In the genomic region with DNA sequence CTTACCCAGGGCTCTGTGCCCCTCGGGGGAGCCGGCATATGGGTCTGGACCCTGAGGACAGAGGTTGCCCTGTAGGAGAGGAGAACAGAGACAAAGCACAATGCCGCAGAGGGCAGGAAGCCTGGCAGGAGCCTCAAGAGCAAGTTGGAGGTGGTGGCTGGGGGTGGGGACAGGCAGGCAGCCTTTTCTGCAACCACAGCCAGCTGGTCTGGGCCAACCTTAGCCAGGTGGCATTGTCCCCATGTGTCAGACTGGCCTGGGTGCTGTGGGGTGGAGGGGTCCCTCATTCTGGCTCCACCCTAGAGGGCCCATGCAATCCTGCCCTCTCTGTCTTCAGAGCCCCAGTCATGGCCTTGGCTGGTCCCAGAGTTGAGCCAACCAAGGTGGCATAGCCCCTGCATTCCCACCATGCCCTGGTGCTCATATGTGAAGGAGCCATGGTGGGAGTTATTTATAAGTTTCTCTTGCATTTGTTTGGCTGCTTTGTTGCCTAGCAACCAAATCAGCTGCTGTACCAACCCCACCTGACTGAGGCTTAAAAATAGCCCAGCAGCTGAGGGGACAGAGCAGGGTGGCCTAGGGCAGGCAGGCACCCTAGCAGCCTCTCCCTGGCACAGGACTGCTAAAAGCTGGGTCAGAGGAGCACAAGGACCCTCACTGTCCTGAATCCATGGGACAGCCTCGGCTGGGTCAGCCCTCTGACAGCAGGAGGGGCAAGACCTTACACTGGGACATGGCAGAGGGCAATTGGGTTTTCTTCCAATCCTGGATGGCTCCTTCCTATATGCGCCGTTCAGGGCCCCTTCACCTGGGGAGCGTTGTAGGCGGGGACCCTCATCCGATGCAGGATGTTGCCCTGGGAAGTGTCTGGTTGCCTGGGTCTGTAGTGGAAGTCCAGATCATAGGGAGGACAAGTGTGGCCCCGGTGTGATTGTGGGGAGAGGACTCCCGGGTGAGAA, we compare ENCODE assay signal across 10 cellular contexts. TPM values are rescaled to one million over a fixed set of nuclear protein-coding genes. Genes with fewer than 3 reads are reported as not detected.
A peak's percentile ranks its signal among the peaks of the same experiment; 100 is the strongest.
DNase-seq lines count a peak whose midpoint lies in the region; ATAC-seq and TF ChIP-seq lines count a peak whose summit lies in the region.
"Had no signal": no experiment of that assay in that cellular context is flagged by ENCODE, and none has a peak within 500 bp of the region (broad histone marks: within the 10 kb centered on the region; RNA-seq: fewer than 3 reads in every experiment).

No MANE protein-coding gene starts in this region.

- H3K9me3 ChIP-seq in stomach smooth muscle (ENCODE audit: control insufficient read depth in 2 of 2, low read length in 2 of 2) = no peaks in the 10 kb centered on the region

- CTCF ChIA-PET in WTC11 (lab: Charles Lee) = interaction anchor here (0.6 to 2.4 kb wide), 8 partner anchors 12 to 147 kb away, joined by 3 to 17 read pairs (median 6); a partner anchor contains a TSS

- TF ChIP-seq CTCF in WTC11 (IDR thresholded peaks at IDR 0.05) = no peak

- H3K36me3 Mint-ChIP-seq in WTC11 = peaks cover 32% of the 10 kb centered on the region

- peak overlapping the region in 1 of 2 donors; percentile 36 for H3K9ac ChIP-seq in stomach smooth muscle (ENCODE audit: low read length in 2 of 2)

- DNase-seq in NCI-H2196 (lab: John Stamatoyannopoulos, UW; ENCODE audit: unreplicated experiment) (peak; percentile 33), NCI-H2196 treated with DMSO at 0.1 percent for 48 hours (lab: John Stamatoyannopoulos, UW; ENCODE audit: unreplicated experiment) (no peak), WTC11 (ENCODE audit: low spot score) (no peak), left cardiac atrium (peak; percentile 47), NOMO-1 treated with dmso at 0.1 percent for 144 hours (lab: John Stamatoyannopoulos, UW; ENCODE audit: unreplicated experiment) (no peak)

- no peaks in the 10 kb centered on the region for H3K27me3 Mint-ChIP-seq in WTC11 (ENCODE audit: low read depth)

- peak overlapping the region; percentile 41 for H3K4me3 Mint-ChIP-seq in WTC11

- POLR2A ChIA-PET in WTC11 (lab: Charles Lee) = interaction anchor here (2.1 kb wide), 1 partner anchor 19 kb away, joined by 4 read pairs; a partner anchor contains a TSS

- intact Hi-C loops in left cardiac atrium (cut with DNase I) = no loop called here

- peaks cover 81% of the 10 kb centered on the region for H3K4me1 ChIP-seq in stomach smooth muscle (ENCODE audit: control insufficient read depth, insufficient read depth, low read length)

- H3K27ac ChIP-seq in stomach smooth muscle (ENCODE audit: low read length) = peak overlapping the region; percentile 77
- H3K27ac ChIP-seq: C4-2B had no signal

- peaks cover 22% of the 10 kb centered on the region for H3K4me1 Mint-ChIP-seq in WTC11

- peaks cover 64 to 69% of the 10 kb centered on the region in 2 donors for H3K36me3 ChIP-seq in stomach smooth muscle (ENCODE audit: control insufficient read depth in 2 of 2, insufficient read depth in 2 of 2, low read length in 2 of 2)

- ATAC-seq in WTC11 (no peak), left cardiac atrium (peak; percentile 69 to 84), GM21737 (IDR thresholded peaks at IDR 0.05; ENCODE audit: unreplicated experiment) (no peak)
- no peak for ATAC-seq in activated CD4-positive, CD25-positive, alpha-beta regulatory T cell treated with anti-CD3 and anti-CD28 coated beads, Interleukin-2, amount 50 U/mL, for 24 hours

- no peaks in the 10 kb centered on the region for H3K9me3 Mint-ChIP-seq in WTC11

- no peaks in the 10 kb centered on the region for H3K27me3 ChIP-seq in stomach smooth muscle (ENCODE audit: control insufficient read depth in 1 of 2, insufficient read depth in 2 of 2, low read length in 2 of 2)

- no peak overlapping the region; the same call in 1 of the 2 replicates for H3K27ac Mint-ChIP-seq in WTC11

- H3K4me3 ChIP-seq in stomach smooth muscle (ENCODE audit: low read length in 2 of 2) = peak overlapping the region; percentile 5 to 49
- H3K4me3 ChIP-seq: skin epidermis had no signal

TF ChIP-seq in WTC11, 78 proteins besides CTCF, POLR2A, EP300 and RAD21:
- TF ChIP-seq IRF2 (CRISPR knock-in tag; IDR thresholded peaks at IDR 0.05; ENCODE audit: borderline replicate concordance, low read depth) = no peak

RNA-seq across cellular contexts. Expression of a gene that starts 19.5 kb away (rescaled TPM):
- total RNA-seq in WTC11 (2021) = 65.0 to 88.7 TPM (median 72.0 TPM) in 3 replicates
- 100 to 1,000 TPM; 251 to 270 TPM for total RNA-seq in left cardiac atrium

RNA-seq across cellular contexts. Expression of a gene that starts 26.1 kb away (rescaled TPM):
- total RNA-seq in WTC11 (2021) (48.9 to 52.5 TPM (median 52.0 TPM) in 3 replicates), left cardiac atrium (10 to 100 TPM; 53.3 to 64.2 TPM)

RNA-seq across cellular contexts. Expression of a gene that starts 48.8 kb away (rescaled TPM):
- total RNA-seq in WTC11 (2021) (150 to 160 TPM (median 153 TPM) in 3 replicates), left cardiac atrium (10 to 100 TPM; 55.9 to 77.0 TPM)

RNA-seq across cellular contexts. Expression of a gene that starts 50.4 kb away (rescaled TPM):
- total RNA-seq in WTC11 (2021) (2.3 to 3.5 TPM (median 3.3 TPM) in 3 replicates), left cardiac atrium (1 to 10 TPM; 3.8 to 4.2 TPM)

Comparison
In these comparisons a context has a peak if more than half of its experiments do, and no peak if none do; other contexts are left out.
1. DNase-seq: peak in NCI-H2196 (single experiment) and left cardiac atrium (single experiment); none in NCI-H2196 treated with DMSO at 0.1 percent for 48 hours (single experiment), WTC11 (single experiment) and NOMO-1 treated with dmso at 0.1 percent for 144 hours (single experiment).
2. ATAC-seq: peak in left cardiac atrium (2 of 2); none in WTC11 (single experiment), activated CD4-positive, CD25-positive, alpha-beta regulatory T cell treated with anti-CD3 and anti-CD28 coated beads, Interleukin-2, amount 50 U/mL, for 24 hours (0 of 2) and GM21737 (single experiment).